13 cellular contexts compared by ENCODE assay signal in the genomic region with DNA sequence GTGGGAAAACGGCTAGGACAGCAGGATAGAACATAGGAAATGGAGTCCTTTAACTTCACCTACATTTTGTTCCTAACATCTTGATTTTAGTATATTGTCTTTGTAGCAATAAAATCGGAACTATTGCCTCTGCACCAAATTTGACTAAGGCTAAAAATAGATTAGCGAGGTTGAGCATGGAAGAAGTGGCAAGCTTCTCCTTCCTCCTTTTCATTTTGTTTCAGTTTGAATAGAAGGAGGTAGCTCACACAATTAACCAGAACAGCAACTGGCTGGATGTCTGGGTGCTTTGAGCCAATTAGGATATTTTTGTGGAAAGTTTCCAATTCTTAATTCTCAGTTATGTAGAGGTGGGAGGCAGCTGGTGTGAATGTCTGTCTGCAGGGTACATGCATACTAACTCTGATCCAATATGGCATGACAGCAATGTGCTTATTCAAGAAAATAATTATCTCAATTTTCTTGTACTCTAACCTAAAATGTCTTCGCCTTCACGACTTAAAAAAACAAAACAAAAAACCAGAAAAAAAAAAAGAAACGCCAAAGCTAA. TPM values are rescaled to one million over a fixed set of nuclear protein-coding genes. Genes with fewer than 3 reads are reported as not detected.
A peak's percentile ranks its signal among the peaks of the same experiment; 100 is the strongest.
DNase-seq lines count a peak whose midpoint lies in the region; ATAC-seq and TF ChIP-seq lines count a peak whose summit lies in the region.
"Had no signal": no experiment of that assay in that cellular context is flagged by ENCODE, and none has a peak within 500 bp of the region (broad histone marks: within the 10 kb centered on the region; RNA-seq: fewer than 3 reads in every experiment).

No MANE protein-coding gene starts in this region.

- no peaks in the 10 kb centered on the region for H3K9me3 Mint-ChIP-seq in stimulated activated naive CD8-positive, alpha-beta T cell treated with anti-CD3 and anti-CD28 coated beads, Interleukin-15, Interleukin-2, amounts not matched to agents 100 ng/mL and 50 ng/mL, for 24 hours

- peaks cover 6% of the 10 kb centered on the region for H3K36me3 Mint-ChIP-seq in stimulated activated naive CD8-positive, alpha-beta T cell treated with anti-CD3 and anti-CD28 coated beads, Interleukin-15, Interleukin-2, amounts not matched to agents 100 ng/mL and 50 ng/mL, for 24 hours (ENCODE audit: low read depth)

- H3K27ac ChIP-seq in esophagus squamous epithelium (peak overlapping the region; percentile 40 to 99 (median 70)), transverse colon (peak overlapping the region in 2 of 4 donors; percentile 12 to 32)
- H3K27ac ChIP-seq: left lung had no signal

- H3K27me3 Mint-ChIP-seq in stimulated activated naive CD8-positive, alpha-beta T cell treated with anti-CD3 and anti-CD28 coated beads, Interleukin-15, Interleukin-2, amounts not matched to agents 100 ng/mL and 50 ng/mL, for 24 hours = no peaks in the 10 kb centered on the region

- 34 to 46% methylated on average over 6 of the region's 6 CpGs for WGBS in esophagus squamous epithelium, 2 donors
- 59 to 71% methylated on average over 6 of the region's 6 CpGs for WGBS in transverse colon (ENCODE audit: low coverage in 1 of 2), 2 donors

- H3K27ac Mint-ChIP-seq in stimulated activated naive CD8-positive, alpha-beta T cell treated with anti-CD3 and anti-CD28 coated beads, Interleukin-15, Interleukin-2, amounts not matched to agents 100 ng/mL and 50 ng/mL, for 24 hours = peak overlapping the region; percentile 51

- H3K36me3 ChIP-seq in esophagus squamous epithelium (no peaks in the 10 kb centered on the region), transverse colon (no peaks in the 10 kb centered on the region)
- H3K36me3 ChIP-seq: left lung had no signal

- H3K4me1 ChIP-seq in esophagus squamous epithelium (peaks cover 5 to 41% (median 8%) of the 10 kb centered on the region in 3 donors), transverse colon (peaks cover 0 to 11% (median 5%) of the 10 kb centered on the region in 4 donors)

- intact Hi-C loops in esophagus squamous epithelium (cut with DNase I) = no loop called here
- intact Hi-C loops in transverse colon (cut with DNase I; ENCODE audit: low total_unique reads) = no loop called here

- TF ChIP-seq POLR2A in esophagus squamous epithelium (IDR thresholded peaks at IDR 0.05) = no peak
- no peak for TF ChIP-seq POLR2A in transverse colon (IDR thresholded peaks at IDR 0.05)

- no peak for TF ChIP-seq EP300 in transverse colon (IDR thresholded peaks at IDR 0.05; ENCODE audit: low read depth)

- in situ Hi-C loops in transverse colon (cut with MboI; ENCODE audit: low pct_ligation_motif_present in 1 of 4, low pct_unique_long_range_greater_than_20kb in 1 of 4, low sequenced_read_pairs in 3 of 4) = no loop called here

- CTCF ChIA-PET in GM10248 (lab: Yijun Ruan, JAX) = interaction anchor here (0.8 to 1.2 kb wide), 2 partner anchors 14 to 19 kb away, joined by 3 read pairs; no protein-coding TSS in a partner anchor

- peaks cover 70% of the 10 kb centered on the region for H3K4me1 Mint-ChIP-seq in stimulated activated naive CD8-positive, alpha-beta T cell treated with anti-CD3 and anti-CD28 coated beads, Interleukin-15, Interleukin-2, amounts not matched to agents 100 ng/mL and 50 ng/mL, for 24 hours (ENCODE audit: low read depth)

- H3K9me3 ChIP-seq in esophagus squamous epithelium (no peaks in the 10 kb centered on the region), transverse colon (no peaks in the 10 kb centered on the region)
- H3K9me3 ChIP-seq: left lung had no signal

- POLR2A ChIA-PET in GM10248 (lab: Yijun Ruan, JAX) = no interaction called here

- H3K4me3 ChIP-seq in esophagus squamous epithelium (peak overlapping the region in 1 of 4 donors; percentile 13), transverse colon (no peak overlapping the region)
- H3K4me3 ChIP-seq: left lung had no signal

- TF ChIP-seq CTCF in esophagus squamous epithelium (IDR thresholded peaks at IDR 0.05) (no peak), GM10248 (IDR thresholded peaks at IDR 0.05; ENCODE audit: control extremely low read depth, extremely low read depth, low read depth, missing control alignments) (no peak), transverse colon (IDR thresholded peaks at IDR 0.05) (no peak)

- H3K27me3 ChIP-seq in esophagus squamous epithelium (no peaks in the 10 kb centered on the region), transverse colon (no peaks in the 10 kb centered on the region)
- H3K27me3 ChIP-seq: left lung had no signal

- peak overlapping the region; percentile 30 for H3K4me3 Mint-ChIP-seq in stimulated activated naive CD8-positive, alpha-beta T cell treated with anti-CD3 and anti-CD28 coated beads, Interleukin-15, Interleukin-2, amounts not matched to agents 100 ng/mL and 50 ng/mL, for 24 hours

- no peak for ATAC-seq in stimulated activated naive CD8-positive, alpha-beta T cell treated with anti-CD3 and anti-CD28 coated beads, Interleukin-15, Interleukin-2, amounts not matched to agents 100 U/mL and 50 U/mL, for 24 hours
- ATAC-seq: left lung had no signal

- DNase-seq in stimulated activated naive CD8-positive, alpha-beta T cell treated with anti-CD3 and anti-CD28 coated beads, Interleukin-15, Interleukin-2, amounts not matched to agents 100 U/mL and 50 U/mL, for 24 hours = no peak
- DNase-seq in SKM-1 (lab: John Stamatoyannopoulos, UW; ENCODE audit: unreplicated experiment) (peak; percentile 27), esophagus squamous epithelium (lab: John Stamatoyannopoulos, UW) (no peak), GM10248 (ENCODE audit: extremely low spot score) (no peak), cerebellum (ENCODE audit: low spot score) (no peak), transverse colon (no peak), HuH-7.5 (ENCODE audit: low spot score) (no peak)
- DNase-seq: glutamatergic neuron, left lung, NCI-H1092, NCI-H526, nucleus accumbens had no signal

RNA-seq across cellular contexts. Expression of a gene that starts 3.1 kb away (rescaled TPM):
- 10 to 100 TPM; 29.6 to 44.4 (median 35.8) TPM for total RNA-seq in esophagus squamous epithelium
- 26.9 TPM for total RNA-seq in cerebellum
- total RNA-seq in transverse colon = 10 to 100 TPM; 34.4 to 53.7 (median 45.5) TPM
